Comparison of ENCODE assay signal across 16 cellular contexts in the genomic region with DNA sequence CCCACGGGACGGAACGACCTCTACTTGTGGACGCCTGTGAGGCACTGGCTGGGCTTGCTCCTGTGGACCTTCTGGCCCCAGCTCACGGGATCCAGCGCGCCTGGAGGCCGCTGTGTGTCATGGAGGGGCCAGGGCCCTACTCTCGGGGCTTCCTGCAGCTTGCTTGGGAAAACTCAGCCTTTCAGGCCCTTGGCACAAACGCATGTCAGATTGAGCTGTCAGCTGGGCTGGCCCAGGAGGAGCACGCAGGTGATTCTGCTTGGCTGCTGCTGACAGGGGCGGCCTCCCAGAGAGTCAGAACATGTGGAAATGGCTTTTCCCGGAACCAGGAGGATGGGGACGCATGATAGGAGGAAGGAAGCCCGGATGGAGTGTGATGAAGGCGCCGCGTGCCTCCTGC. TPM values are rescaled to one million over a fixed set of nuclear protein-coding genes. Genes with fewer than 3 reads are reported as not detected.
DNase-seq lines count a peak whose midpoint lies in the region; ATAC-seq and TF ChIP-seq lines count a peak whose summit lies in the region.
"Had no signal": no experiment of that assay in that cellular context is flagged by ENCODE, and none has a peak within 500 bp of the region (broad histone marks: within the 10 kb centered on the region; RNA-seq: fewer than 3 reads in every experiment).

No MANE protein-coding gene starts in this region.

- no peak overlapping the region for H4K91ac ChIP-seq in neuronal stem cell (ENCODE audit: low read depth, low read length, poor library complexity)

- no peak overlapping the region for H2BK120ac ChIP-seq in neuronal stem cell (ENCODE audit: low read depth, low read length)

- no peak overlapping the region for H3K4me2 ChIP-seq in neuronal stem cell (ENCODE audit: insufficient read depth, low read length, poor library complexity, severe bottlenecking)
- H3K4me2 ChIP-seq: BLaER1 had no signal

- H3K18ac ChIP-seq in neuronal stem cell (ENCODE audit: low read length), result no peak overlapping the region

- H3K4me1 ChIP-seq in cardiac muscle cell (ENCODE audit: low read depth), result peaks cover 7% of the 10 kb centered on the region
- no peaks in the 10 kb centered on the region for H3K4me1 ChIP-seq in neuronal stem cell (ENCODE audit: control insufficient read depth in 2 of 2, insufficient read depth in 1 of 2, low read depth in 1 of 2, low read length in 2 of 2)
- H3K4me1 ChIP-seq: Caco-2 had no signal

- peaks cover 12% of the 10 kb centered on the region for H3K36me3 ChIP-seq in cardiac muscle cell
- H3K36me3 ChIP-seq in neuronal stem cell (replicated peaks in 1 of 2; ENCODE audit: control insufficient read depth in 2 of 2, insufficient read depth in 2 of 2, low read length in 2 of 2), result peaks cover 14 to 61% of the 10 kb centered on the region in 2 donors

- H3K27me3 ChIP-seq in cardiac muscle cell (no peaks in the 10 kb centered on the region), neuronal stem cell (ENCODE audit: control insufficient read depth in 3 of 3, insufficient read depth in 3 of 3, low read depth in 1 of 3, low read length in 3 of 3) (no peaks in the 10 kb centered on the region)
- H3K27me3 ChIP-seq: BLaER1 had no signal

- no peak overlapping the region for H2AK5ac ChIP-seq in neuronal stem cell (ENCODE audit: low read depth, low read length)

- no peak overlapping the region for H2BK15ac ChIP-seq in neuronal stem cell (ENCODE audit: low read length)

- DNase-seq in cardiac muscle cell (ENCODE audit: low read depth in 1 of 2, low spot score in 1 of 2) (no peak), cardiac septum (ENCODE audit: low spot score) (no peak), NCI-H1694 treated with DMSO at 0.1 percent for 48 hours (lab: John Stamatoyannopoulos, UW) (peak; percentile 71), neuronal stem cell (ENCODE audit: low spot score) (no peak), GM10266 (ENCODE audit: extremely low spot score) (no peak), NCI-H82 (lab: John Stamatoyannopoulos, UW) (no peak)
- DNase-seq: 8988T; AML-193; Caco-2; CD8-positive, alpha-beta memory T cell; DND-41; GF-D8; GM23248; H7 had no signal

- H2AFZ ChIP-seq in neuronal stem cell (ENCODE audit: low read length), result no peak overlapping the region
- H2AFZ ChIP-seq: GM23248 had no signal

- WGBS in neuronal stem cell (ENCODE audit: extremely low coverage in 2 of 2, insufficient read length in 2 of 2, insufficient replicate concordance in 1 of 2), 2 donors, result no CpG with 5 or more reads among the region's 18 CpGs

- peak overlapping the region; percentile 63 for H3K27ac ChIP-seq in cardiac muscle cell
- no peak overlapping the region for H3K27ac ChIP-seq in neuronal stem cell (replicated peaks; ENCODE audit: low read length)
- H3K27ac ChIP-seq: BLaER1, GM23248 had no signal

- H2BK5ac ChIP-seq in neuronal stem cell (ENCODE audit: low read length), result peak overlapping the region; percentile 30

- H3K9me3 ChIP-seq in cardiac muscle cell (ENCODE audit: low read depth), result no peaks in the 10 kb centered on the region
- H3K9me3 ChIP-seq in neuronal stem cell (replicated peaks in 1 of 2; ENCODE audit: control insufficient read depth in 2 of 2, insufficient read depth in 1 of 2, low read depth in 1 of 2, low read length in 2 of 2), result no peaks in the 10 kb centered on the region
- H3K9me3 ChIP-seq: BLaER1, Caco-2 had no signal

- ATAC-seq in HG02763 (IDR thresholded peaks at IDR 0.05; ENCODE audit: unreplicated experiment), result no peak

- no peak overlapping the region for H3K14ac ChIP-seq in neuronal stem cell (ENCODE audit: low read length)

- peak overlapping the region; percentile 70 for H3K9ac ChIP-seq in neuronal stem cell (ENCODE audit: low read depth, low read length, poor library complexity)
- H3K9ac ChIP-seq: BLaER1, GM23248 had no signal

- H3K4ac ChIP-seq in neuronal stem cell (ENCODE audit: low read length), result no peak overlapping the region

- H3K23ac ChIP-seq in neuronal stem cell (ENCODE audit: low read depth, low read length, poor library complexity), result peak overlapping the region; percentile 20

- TF ChIP-seq CTCF in cardiac muscle cell (IDR thresholded peaks at IDR 0.05; ENCODE audit: low read depth, low read length) (no peak), GM10266 (IDR thresholded peaks at IDR 0.05; ENCODE audit: control insufficient read depth, insufficient read depth, low read depth, missing control alignments) (no peak)

- intact Hi-C loops in cardiac septum (cut with DNase I), result no loop called here

- no peak overlapping the region for H4K8ac ChIP-seq in neuronal stem cell (ENCODE audit: low read depth, low read length)

- no peak overlapping the region for H2BK12ac ChIP-seq in neuronal stem cell (ENCODE audit: low read length)

- no peak overlapping the region for H3K4me3 ChIP-seq in cardiac muscle cell
- H3K4me3 ChIP-seq in neuronal stem cell (ENCODE audit: low read length in 2 of 2), result no peak overlapping the region
- H3K4me3 ChIP-seq: BLaER1, GM23248 had no signal

- H3K79me1 ChIP-seq in neuronal stem cell (ENCODE audit: low read depth, low read length), result peaks cover 2% of the 10 kb centered on the region

RNA-seq across cellular contexts. Expression of gene TMEM181, which starts 39.7 kb away (rescaled TPM):
- total RNA-seq in cardiac muscle cell, result 18.5 and 21.0 TPM in 2 replicates
- polyA plus RNA-seq in cardiac muscle cell, result 17.9 and 25.0 TPM in 2 replicates
- 10.6 TPM for total RNA-seq in cardiac septum
- polyA plus RNA-seq in neuronal stem cell (2013, experiment 1 of 2), result 11.5 TPM
- polyA plus RNA-seq in neuronal stem cell (2013, experiment 2 of 2), result 12.1 TPM

RNA-seq across cellular contexts. Expression of gene DYNLT1, which starts 44.9 kb away (rescaled TPM):
- 86.5 and 102 TPM in 2 replicates for total RNA-seq in cardiac muscle cell
- 423 and 459 TPM in 2 replicates for polyA plus RNA-seq in cardiac muscle cell
- 131 TPM for total RNA-seq in cardiac septum
- polyA plus RNA-seq in neuronal stem cell (2013, experiment 1 of 2), result 158 TPM
- 158 TPM for polyA plus RNA-seq in neuronal stem cell (2013, experiment 2 of 2)

RNA-seq across cellular contexts. Expression of gene SYTL3, which starts 50.2 kb away (rescaled TPM):
- total RNA-seq in cardiac muscle cell (6.7 and 9.9 TPM in 2 replicates), cardiac septum (5.7 TPM)
- 11.4 and 15.9 TPM in 2 replicates for polyA plus RNA-seq in cardiac muscle cell
- 0.50 TPM for polyA plus RNA-seq in neuronal stem cell (2013, experiment 1 of 2)
- polyA plus RNA-seq in neuronal stem cell (2013, experiment 2 of 2), result 0.43 TPM
